Comparison of ENCODE assay signal across 8 cellular contexts in genomic region chrX:13898084-13898483, GRCh38.
DNase-seq lines count a peak whose midpoint lies in the region; TF ChIP-seq lines count a peak whose summit lies in the region.

No MANE protein-coding gene starts in this region.

- 0 out of 2 replicates have a peak overlapping the region, but pooled peaks have one; percentile 43 for H2AFZ ChIP-seq in Loucy (ENCODE audit: low read length)

- no peaks in the 10 kb centered on the region for H4K20me1 ChIP-seq in Loucy (ENCODE audit: insufficient read depth, low read length, poor library complexity, severe bottlenecking)

- no peak overlapping the region for H3K4me3 Mint-ChIP-seq in endothelial cell (ENCODE audit: unreplicated experiment)

- H3K9me3 ChIP-seq in left ventricle myocardium inferior (replicated peaks) (no peaks in the 10 kb centered on the region), Loucy (ENCODE audit: insufficient read depth, low read depth, low read length) (no peaks in the 10 kb centered on the region), tibial artery (no peaks in the 10 kb centered on the region)

- no peaks in the 10 kb centered on the region for H3K27me3 Mint-ChIP-seq in endothelial cell (ENCODE audit: unreplicated experiment)

- H3K9me3 Mint-ChIP-seq in endothelial cell (ENCODE audit: unreplicated experiment), result no peaks in the 10 kb centered on the region

- H3K9me2 ChIP-seq in Loucy (replicated peaks; ENCODE audit: low read depth, low read length), result no peaks in the 10 kb centered on the region

- H3K4me3 ChIP-seq in left ventricle myocardium inferior (no peak overlapping the region), Loucy (ENCODE audit: low read length, poor library complexity, severe bottlenecking) (no peak overlapping the region), tibial artery (no peak overlapping the region)

- TF ChIP-seq CTCF in left ventricle myocardium inferior (IDR thresholded peaks at IDR 0.05; ENCODE audit: borderline replicate concordance), result peak; percentile 28
- TF ChIP-seq CTCF in Loucy (conservative IDR thresholded peaks at IDR 0.05; ENCODE audit: low read length), result peak; percentile 44
- no peak for TF ChIP-seq CTCF in endothelial cell (IDR thresholded peaks at IDR 0.05; ENCODE audit: unreplicated experiment)
- peak; percentile 35 to 37 for TF ChIP-seq CTCF in tibial artery (IDR thresholded peaks at IDR 0.05)

- DNase-seq in left ventricle myocardium inferior, result no peak
- DNase-seq in cardiac septum (ENCODE audit: low spot score), result no peak
- peak; percentile 18 for DNase-seq in endothelial cell (ENCODE audit: low spot score)
- DNase-seq in tibial artery, result peak; percentile 25 to 65
- DNase-seq in T-helper 9 cell, result no peak
- no peak for DNase-seq in NCI-H2029 (lab: John Stamatoyannopoulos, UW)
- DNase-seq in SIG-M5 treated with dmso at 0.1 percent for 504 hours (lab: John Stamatoyannopoulos, UW; ENCODE audit: unreplicated experiment), result no peak

- H3K27ac ChIP-seq in left ventricle myocardium inferior (replicated peaks), result no peak overlapping the region
- peak overlapping the region in 1 of 2 donors; percentile 33 for H3K27ac ChIP-seq in tibial artery

- H3K36me3 Mint-ChIP-seq in endothelial cell (ENCODE audit: low read depth, unreplicated experiment), result no peaks in the 10 kb centered on the region

- H3K4me1 ChIP-seq in left ventricle myocardium inferior (no peaks in the 10 kb centered on the region), Loucy (ENCODE audit: insufficient read depth, low read length, poor library complexity, severe bottlenecking) (no peaks in the 10 kb centered on the region), tibial artery (peaks cover 0 to 66% (median 16%) of the 10 kb centered on the region in 4 donors)

- H3K36me3 ChIP-seq in left ventricle myocardium inferior (no peaks in the 10 kb centered on the region), Loucy (ENCODE audit: insufficient read depth, low read length) (no peaks in the 10 kb centered on the region), tibial artery (no peaks in the 10 kb centered on the region)

- H3K27me3 ChIP-seq in left ventricle myocardium inferior (ENCODE audit: low read depth), result no peaks in the 10 kb centered on the region
- no peaks in the 10 kb centered on the region for H3K27me3 ChIP-seq in Loucy (ENCODE audit: insufficient read depth, low read length, poor library complexity, severe bottlenecking)
- H3K27me3 ChIP-seq in tibial artery, result no peaks in the 10 kb centered on the region

- no peaks in the 10 kb centered on the region for H3K79me2 ChIP-seq in Loucy (ENCODE audit: insufficient read depth, low read length)

- H3K4me2 ChIP-seq in Loucy (ENCODE audit: low read depth, low read length, poor library complexity, severe bottlenecking), result no peak overlapping the region

- intact Hi-C loops in left ventricle myocardium inferior (cut with micrococcal nuclease), result no loop called here
- intact Hi-C loops in cardiac septum (cut with DNase I), result loop anchor here (10.0 kb wide), 1 partner anchor 243 kb away; the partner anchor contains the start of gene TCEANC
- intact Hi-C loops in tibial artery (cut with DNase I; ENCODE audit: low total_unique reads), result no loop called here

- H3K27ac Mint-ChIP-seq in endothelial cell (ENCODE audit: unreplicated experiment), result no peak overlapping the region

- no peaks in the 10 kb centered on the region for H3F3A ChIP-seq in Loucy (ENCODE audit: low read depth)

- H3K9ac ChIP-seq in Loucy (ENCODE audit: low read depth, low read length, poor library complexity, severe bottlenecking), result no peak overlapping the region

- no peaks in the 10 kb centered on the region for H3K4me1 Mint-ChIP-seq in endothelial cell (ENCODE audit: unreplicated experiment)

Comparison
In these comparisons a context has a peak if more than half of its experiments do, and no peak if none do; other contexts are left out.
1. DNase-seq: peak in endothelial cell (single experiment) and tibial artery (2 of 2); none in left ventricle myocardium inferior (single experiment), cardiac septum (single experiment), T-helper 9 cell (single experiment), NCI-H2029 (single experiment) and SIG-M5 treated with dmso at 0.1 percent for 504 hours (single experiment).